ENCODE assay signal across 8 cellular contexts in the genomic region with DNA sequence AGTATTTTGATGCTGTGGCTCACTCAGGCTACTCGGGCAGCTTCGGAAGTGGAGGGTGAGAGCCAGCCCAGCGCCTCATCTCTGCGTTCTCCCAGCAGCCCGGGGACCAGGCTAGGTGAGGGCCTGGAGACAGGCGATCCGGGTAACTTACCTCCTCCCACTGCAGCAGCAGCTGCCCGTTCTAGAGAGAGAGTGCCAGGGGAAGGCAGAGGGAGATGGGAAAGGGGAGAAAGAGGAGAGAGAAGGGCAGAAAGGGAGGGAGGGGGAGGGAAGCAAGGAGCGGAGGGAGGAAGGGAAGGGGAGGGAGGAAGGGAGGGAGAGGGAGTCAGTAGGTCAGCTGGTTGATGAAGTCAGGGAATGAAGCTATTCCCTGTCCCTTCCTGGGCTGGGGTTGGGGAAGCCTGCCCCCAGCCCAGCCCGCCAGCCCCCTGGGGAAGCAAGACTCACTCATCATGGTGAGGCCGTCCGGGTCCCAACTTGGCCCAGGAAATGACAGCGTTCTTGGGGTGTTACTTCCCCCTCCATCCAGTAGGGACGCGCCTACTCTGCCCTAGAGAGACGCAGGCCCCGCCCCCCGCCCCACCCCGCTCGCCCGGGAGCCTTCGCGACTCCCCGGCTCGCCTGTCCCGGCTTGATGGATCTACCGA. TPM values are rescaled to one million over a fixed set of nuclear protein-coding genes. Genes with fewer than 3 reads are reported as not detected.
DNase-seq lines count a peak whose midpoint lies in the region; ATAC-seq and TF ChIP-seq lines count a peak whose summit lies in the region.

Gene IFI27L2 (minus strand): TSS at position 494 of the 647 bp plus-strand sequence. CDS start 40 bp downstream, at position 454.

- DNase-seq in AG04450 (ENCODE audit: low read depth, low spot score) = peak; percentile 24
- DNase-seq in NCI-H460 (ENCODE audit: extremely low read depth, low read depth) = peak; percentile 76
- peak; percentile 78 for DNase-seq in activated CD4-positive, alpha-beta T cell treated with anti-CD3 and anti-CD28 coated beads for 48 hours
- DNase-seq in colonic mucosa = peak; percentile 81
- DNase-seq in left kidney (ENCODE audit: low read depth, low spot score) = peak; percentile 91
- DNase-seq in stimulated activated CD4-positive, alpha-beta T cell treated with anti-CD3 and anti-CD28 coated beads, Interleukin-1b, Interleukin-23, amount 100 ng/mL, for 48 hours = peak; percentile 75

- H3K27ac ChIP-seq in AG04450 (ENCODE audit: low read depth, low read length) (peak within 1 kb of the TSS; percentile 54), colonic mucosa (peak within 1 kb of the TSS; percentile 34)

- POLR2A ChIA-PET in AG04450 (lab: Yijun Ruan, JAX) = interaction anchor here (0.6 to 0.9 kb wide), 4 partner anchors 34 to 119 kb away, joined by 3 to 8 read pairs (median 4); partner anchors contain the start of genes DDX24 and IFI27L1

- peak within 1 kb of the TSS; percentile 69 to 73 for H3K9ac ChIP-seq in colonic mucosa (ENCODE audit: low read depth in 2 of 2, low read length in 2 of 2)

- CTCF ChIA-PET in AG04450 (lab: Charles Lee) = interaction anchor here (0.6 to 5.2 kb wide), 16 partner anchors 8 to 1016 kb away, joined by 3 to 84 read pairs (median 6); partner anchors contain the start of genes DDX24 and IFI27L1

- no peaks in the 10 kb centered on the region for H3K4me1 ChIP-seq in colonic mucosa

- no peaks in the 10 kb centered on the region for H3K36me3 ChIP-seq in colonic mucosa

- peak; percentile 40 for TF ChIP-seq CTCF in AG04450 (IDR thresholded peaks at IDR 0.05; ENCODE audit: low read depth, low read length)
- TF ChIP-seq CTCF in colonic mucosa (IDR thresholded peaks at IDR 0.05) = no peak

- H3K9me3 ChIP-seq in AG04450 (ENCODE audit: control insufficient read depth, insufficient read depth, low read length) (no peaks in the 10 kb centered on the region), colonic mucosa (no peaks in the 10 kb centered on the region)

- ATAC-seq in GM18867 (IDR thresholded peaks at IDR 0.05; ENCODE audit: unreplicated experiment) (peak; percentile 93), HG03097 (IDR thresholded peaks at IDR 0.05; ENCODE audit: low FRiP score, unreplicated experiment) (peak; percentile 81)

- H3K27me3 ChIP-seq in AG04450 (ENCODE audit: control insufficient read depth, insufficient read depth, low read length) (peaks cover 3% of the 10 kb centered on the region), colonic mucosa (no peaks in the 10 kb centered on the region)

- intact Hi-C loops in colonic mucosa (cut with DNase I) = loop anchor here (10.0 kb wide), 1 partner anchor 184 kb away; no protein-coding TSS in a partner anchor

- H3K4me3 ChIP-seq in AG04450 (ENCODE audit: low read depth, low read length) (peak within 1 kb of the TSS; percentile 72), colonic mucosa (peak within 1 kb of the TSS; percentile 49)

RNA-seq across cellular contexts. Expression of gene IFI27L2, which starts in this region (rescaled TPM):
- polyA plus RNA-seq in AG04450 (2011; rRNA removed) = 81.9 and 122 TPM in 2 replicates
- polyA minus RNA-seq in AG04450 (2011; rRNA and poly(A)+ RNA removed) = 15.2 and 19.7 TPM in 2 replicates
- total RNA-seq in NCI-H460 (2014; rRNA removed; shearing (Covaris generic)) = 68.9 and 99.6 TPM in 2 replicates
- 46.0 and 51.0 TPM in 2 replicates for polyA plus RNA-seq in NCI-H460 (2014; cell fraction: nucleus; rRNA removed)
- 10 to 100 TPM; 27.6 to 51.4 TPM for total RNA-seq in colonic mucosa

Comparison
In these comparisons a context has a peak if more than half of its experiments do, and no peak if none do; other contexts are left out.
1. Peak in every context shown above with its lines: DNase-seq, ATAC-seq, H3K4me3 ChIP-seq and H3K27ac ChIP-seq.
2. DNase-seq: peak in every context shown above with its lines; median percentile 91 in left kidney; 81 in colonic mucosa; 78 in activated CD4-positive, alpha-beta T cell treated with anti-CD3 and anti-CD28 coated beads for 48 hours; 76 in NCI-H460; 75 in stimulated activated CD4-positive, alpha-beta T cell treated with anti-CD3 and anti-CD28 coated beads, Interleukin-1b, Interleukin-23, amount 100 ng/mL, for 48 hours; 24 in AG04450.